8 cellular contexts compared by ENCODE assay signal in the genomic region with DNA sequence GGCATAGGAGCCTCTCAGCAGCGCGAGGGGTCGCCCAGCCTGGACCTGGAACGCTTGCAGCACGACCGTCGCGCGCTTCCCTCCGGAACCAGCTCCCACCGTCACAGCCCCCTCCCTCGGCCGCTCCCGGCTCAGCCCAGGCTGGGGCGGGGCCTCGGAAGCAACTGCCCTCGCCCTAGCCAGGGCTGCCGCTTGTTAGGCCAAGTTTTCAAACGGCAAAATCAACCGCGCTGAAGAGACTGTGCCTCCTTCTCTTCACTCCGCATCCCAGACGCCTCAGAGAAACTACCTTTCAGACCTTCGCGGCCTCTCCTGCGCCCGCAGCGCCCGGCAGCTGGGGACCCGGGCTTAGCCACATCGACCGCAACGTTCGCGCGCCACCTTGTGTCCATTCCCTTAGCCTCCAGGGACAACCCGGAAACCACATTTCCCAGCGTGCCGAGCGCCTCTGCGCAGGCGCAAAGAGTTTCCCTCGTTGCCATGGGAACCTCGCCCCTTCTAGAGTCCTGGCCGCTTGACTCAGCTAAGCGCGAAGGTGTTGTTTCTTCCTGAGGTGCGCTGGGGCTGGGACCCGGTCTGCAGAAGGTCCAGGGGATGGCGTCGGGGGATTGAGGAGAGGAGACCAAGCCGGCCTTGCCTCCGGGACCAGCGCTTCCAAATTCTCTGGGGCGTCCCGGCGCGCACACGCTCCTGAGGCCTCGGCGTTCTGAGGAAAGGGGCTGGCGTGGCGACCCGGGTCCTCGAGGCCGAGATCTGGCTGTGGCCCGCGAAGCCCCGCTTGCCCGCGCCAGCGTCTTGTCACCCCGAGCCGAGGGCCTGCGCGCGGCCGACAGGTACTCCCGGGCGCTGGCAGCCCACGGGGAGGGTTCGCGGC. TPM values are rescaled to one million over a fixed set of nuclear protein-coding genes. Genes with fewer than 3 reads are reported as not detected.
DNase-seq lines count a peak whose midpoint lies in the region; ATAC-seq and TF ChIP-seq lines count a peak whose summit lies in the region.

No MANE protein-coding gene starts in this region.

- no peaks in the 10 kb centered on the region for H3K9me2 ChIP-seq in OCI-LY7 (ENCODE audit: insufficient read depth, low read length)

- no TSS peak for BruUV-seq in OCI-LY7 (replicated peaks; lab: Mats Ljungman, UMichigan)

- DNase-seq in DMS53 (lab: John Stamatoyannopoulos, UW) = peak; percentile 99
- DNase-seq in OCI-LY7 (ENCODE audit: low spot score) = peak; percentile 99
- DNase-seq in activated T-cell treated with anti-CD3 and anti-CD28 coated beads for 48 hours (ENCODE audit: low read depth) = peak; percentile 97
- DNase-seq in erythroblast (lab: John Stamatoyannopoulos, UW) = peak; percentile 96 to 99
- DNase-seq in stimulated activated CD8-positive, alpha-beta memory T cell treated with anti-CD3 and anti-CD28 coated beads, Interleukin-4, amount 100 ng/mL, for 4 hours (ENCODE audit: low read depth in 2 of 2, low spot score in 1 of 2) = peak; percentile 96 to 99

- intact Hi-C loops in OCI-LY7 (cut with micrococcal nuclease; ENCODE audit: unreplicated experiment) = loop anchor here (1.0 kb wide), 5 partner anchors 29 to 236 kb away; partner anchors contain the start of gene GRK2

- peak overlapping the region; percentile 95 for H3K4me2 ChIP-seq in OCI-LY7 (ENCODE audit: low read length)

- H3K9ac ChIP-seq in mucosa of rectum (ENCODE audit: low read depth in 1 of 2, low read length in 2 of 2) = peak overlapping the region; percentile 84 to 92

- POLR2A ChIA-PET in OCI-LY7 (lab: Charles Lee) = interaction anchor here (0.7 to 1.4 kb wide), 3 partner anchors 32 to 51 kb away, joined by 3 to 5 read pairs (median 4); no protein-coding TSS in a partner anchor

- H3K4me3 Mint-ChIP-seq in IgD-negative memory B cell = peak overlapping the region; percentile 95 to 98 (median 97)

- H3K36me3 ChIP-seq in OCI-LY7 (ENCODE audit: insufficient read depth, low read length) (no peaks in the 10 kb centered on the region), mucosa of rectum (ENCODE audit: control insufficient read depth in 2 of 2, insufficient read depth in 2 of 2, low read length in 2 of 2) (peaks cover 0 to 5% of the 10 kb centered on the region in 2 donors)

- H3K4me3 ChIP-seq in OCI-LY7 (ENCODE audit: low read depth, low read length, poor library complexity, severe bottlenecking) (peak overlapping the region; percentile 78), mucosa of rectum (ENCODE audit: low read length in 2 of 2) (peak overlapping the region; percentile 88)

- H4K20me1 ChIP-seq in OCI-LY7 (ENCODE audit: insufficient read depth, low read length) = no peaks in the 10 kb centered on the region

- H3K27ac Mint-ChIP-seq in IgD-negative memory B cell = peak overlapping the region; percentile 93 to 99 (median 96)

- CTCF ChIA-PET in OCI-LY7 (lab: Charles Lee; ENCODE audit: unreplicated experiment) = interaction anchor here (0.8 to 1.2 kb wide), 3 partner anchors 51 to 199 kb away, joined by 4 to 8 read pairs (median 5); partner anchors contain the start of genes GRK2 and KDM2A

- ATAC-seq in GM21529 (IDR thresholded peaks at IDR 0.05; ENCODE audit: unreplicated experiment) = peak; percentile 78

- peaks cover 12 to 19% (median 15%) of the 10 kb centered on the region in 3 donors for H3K4me1 Mint-ChIP-seq in IgD-negative memory B cell

- peak overlapping the region; percentile 85 for H2AFZ ChIP-seq in OCI-LY7 (ENCODE audit: low read length)

- no peaks in the 10 kb centered on the region for H3K27me3 ChIP-seq in mucosa of rectum (ENCODE audit: control insufficient read depth in 2 of 2, insufficient read depth in 2 of 2, low read length in 2 of 2)

- H3K9me3 Mint-ChIP-seq in IgD-negative memory B cell = no peaks in the 10 kb centered on the region

- H3K9me3 ChIP-seq in OCI-LY7 (ENCODE audit: low read length) (no peaks in the 10 kb centered on the region), mucosa of rectum (ENCODE audit: control insufficient read depth in 2 of 2, low read length in 2 of 2) (no peaks in the 10 kb centered on the region)

- peaks cover 13% of the 10 kb centered on the region for H3K4me1 ChIP-seq in OCI-LY7 (ENCODE audit: insufficient read depth, low read length, poor library complexity, severe bottlenecking)
- peaks cover 18 to 19% of the 10 kb centered on the region in 2 donors for H3K4me1 ChIP-seq in mucosa of rectum (ENCODE audit: control insufficient read depth in 2 of 2, insufficient read depth in 2 of 2, low read length in 2 of 2)

- peak; percentile 89 for TF ChIP-seq CTCF in OCI-LY7 (conservative IDR thresholded peaks at IDR 0.05; ENCODE audit: low read length)

- peak; percentile 70 for TF ChIP-seq POLR2A in erythroblast (IDR thresholded peaks at IDR 0.05; ENCODE audit: low read length)

- peak overlapping the region; percentile 93 for H3K27ac ChIP-seq in OCI-LY7 (ENCODE audit: low read depth, low read length, poor library complexity, severe bottlenecking)
- H3K27ac ChIP-seq in mucosa of rectum (ENCODE audit: low read depth in 2 of 2, low read length in 2 of 2) = peak overlapping the region; percentile 98

- H3K36me3 Mint-ChIP-seq in IgD-negative memory B cell = peaks cover 4% of the 10 kb centered on the region

- H3K79me2 ChIP-seq in OCI-LY7 (ENCODE audit: insufficient read depth, low read depth, low read length) = no peaks in the 10 kb centered on the region

- peaks cover 5% of the 10 kb centered on the region for H3K27me3 Mint-ChIP-seq in IgD-negative memory B cell

RNA-seq across cellular contexts. Expression of gene SSH3, which starts 14.3 kb away (rescaled TPM):
- polyA plus RNA-seq in IgD-negative memory B cell = 5.5 TPM
- 8.4 and 9.2 TPM in 2 replicates for total RNA-seq in OCI-LY7 (2014; rRNA removed; shearing (Covaris generic))
- total RNA-seq in OCI-LY7 (2022) = 18.5 and 22.0 TPM in 2 replicates

RNA-seq across cellular contexts. Expression of gene ANKRD13D, which starts 28.5 kb away (rescaled TPM):
- 17.3 TPM for polyA plus RNA-seq in IgD-negative memory B cell
- 101 and 136 TPM in 2 replicates for total RNA-seq in OCI-LY7 (2014; rRNA removed; shearing (Covaris generic))
- total RNA-seq in OCI-LY7 (2022) = 119 and 136 TPM in 2 replicates

RNA-seq across cellular contexts. Expression of gene POLD4, which starts 35.7 kb away (rescaled TPM):
- 384 TPM for polyA plus RNA-seq in IgD-negative memory B cell
- 146 and 153 TPM in 2 replicates for total RNA-seq in OCI-LY7 (2014; rRNA removed; shearing (Covaris generic))
- 160 and 171 TPM in 2 replicates for total RNA-seq in OCI-LY7 (2022)

RNA-seq across cellular contexts. Expression of gene GRK2, which starts 51.3 kb away (rescaled TPM):
- polyA plus RNA-seq in IgD-negative memory B cell = 26.2 TPM
- total RNA-seq in OCI-LY7 (2014; rRNA removed; shearing (Covaris generic)) = 379 and 397 TPM in 2 replicates
- total RNA-seq in OCI-LY7 (2022) = 280 and 373 TPM in 2 replicates

RNA-seq across cellular contexts. Expression of gene CLCF1, which starts 55.8 kb away (rescaled TPM):
- 5.1 TPM for polyA plus RNA-seq in IgD-negative memory B cell
- total RNA-seq in OCI-LY7 (2014; rRNA removed; shearing (Covaris generic)) = 0.35 and 0.67 TPM in 2 replicates
- total RNA-seq in OCI-LY7 (2022) = 0.34 TPM in 1 of 2 replicates, not detected in the other

Comparison
In these comparisons a context has a peak if more than half of its experiments do, and no peak if none do; other contexts are left out.
1. Peak in every context shown above with its lines: DNase-seq, ATAC-seq, H3K4me3 ChIP-seq and H3K27ac ChIP-seq.